1 cellular context compared by ENCODE assay signal in the genomic region with DNA sequence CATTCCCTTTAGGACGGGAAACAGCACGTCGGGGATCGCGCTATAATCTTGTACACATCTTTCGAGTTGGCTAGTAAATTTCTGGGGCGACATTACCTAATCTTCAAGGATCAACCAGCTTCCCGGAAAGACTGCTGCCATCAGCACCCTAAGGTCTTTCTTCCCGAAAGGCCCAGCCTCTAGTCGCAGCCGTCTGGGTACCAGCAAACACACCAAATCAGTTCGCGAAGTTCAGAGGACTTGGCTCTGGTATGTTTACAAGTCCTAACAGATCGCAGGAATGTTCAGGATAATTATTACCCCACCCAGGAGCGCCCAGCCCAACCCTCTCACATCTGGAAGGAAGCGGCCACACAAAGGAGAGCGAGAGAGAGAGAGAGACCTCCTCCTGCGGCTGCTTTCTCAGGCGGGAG.
TF ChIP-seq lines count a peak whose summit lies in the region.

No MANE protein-coding gene starts in this region.

TF ChIP-seq in WTC11, 78 proteins besides CTCF, POLR2A, EP300 and RAD21 (continued from another document):
- TF ChIP-seq, protein P1, sequence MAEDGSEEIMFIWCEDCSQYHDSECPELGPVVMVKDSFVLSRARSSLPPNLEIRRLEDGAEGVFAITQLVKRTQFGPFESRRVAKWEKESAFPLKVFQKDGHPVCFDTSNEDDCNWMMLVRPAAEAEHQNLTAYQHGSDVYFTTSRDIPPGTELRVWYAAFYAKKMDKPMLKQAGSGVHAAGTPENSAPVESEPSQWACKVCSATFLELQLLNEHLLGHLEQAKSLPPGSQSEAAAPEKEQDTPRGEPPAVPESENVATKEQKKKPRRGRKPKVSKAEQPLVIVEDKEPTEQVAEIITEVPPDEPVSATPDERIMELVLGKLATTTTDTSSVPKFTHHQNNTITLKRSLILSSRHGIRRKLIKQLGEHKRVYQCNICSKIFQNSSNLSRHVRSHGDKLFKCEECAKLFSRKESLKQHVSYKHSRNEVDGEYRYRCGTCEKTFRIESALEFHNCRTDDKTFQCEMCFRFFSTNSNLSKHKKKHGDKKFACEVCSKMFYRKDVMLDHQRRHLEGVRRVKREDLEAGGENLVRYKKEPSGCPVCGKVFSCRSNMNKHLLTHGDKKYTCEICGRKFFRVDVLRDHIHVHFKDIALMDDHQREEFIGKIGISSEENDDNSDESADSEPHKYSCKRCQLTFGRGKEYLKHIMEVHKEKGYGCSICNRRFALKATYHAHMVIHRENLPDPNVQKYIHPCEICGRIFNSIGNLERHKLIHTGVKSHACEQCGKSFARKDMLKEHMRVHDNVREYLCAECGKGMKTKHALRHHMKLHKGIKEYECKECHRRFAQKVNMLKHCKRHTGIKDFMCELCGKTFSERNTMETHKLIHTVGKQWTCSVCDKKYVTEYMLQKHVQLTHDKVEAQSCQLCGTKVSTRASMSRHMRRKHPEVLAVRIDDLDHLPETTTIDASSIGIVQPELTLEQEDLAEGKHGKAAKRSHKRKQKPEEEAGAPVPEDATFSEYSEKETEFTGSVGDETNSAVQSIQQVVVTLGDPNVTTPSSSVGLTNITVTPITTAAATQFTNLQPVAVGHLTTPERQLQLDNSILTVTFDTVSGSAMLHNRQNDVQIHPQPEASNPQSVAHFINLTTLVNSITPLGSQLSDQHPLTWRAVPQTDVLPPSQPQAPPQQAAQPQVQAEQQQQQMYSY (CRISPR knock-in tag; IDR thresholded peaks at IDR 0.05) = no peak
- TF ChIP-seq, protein P2, sequence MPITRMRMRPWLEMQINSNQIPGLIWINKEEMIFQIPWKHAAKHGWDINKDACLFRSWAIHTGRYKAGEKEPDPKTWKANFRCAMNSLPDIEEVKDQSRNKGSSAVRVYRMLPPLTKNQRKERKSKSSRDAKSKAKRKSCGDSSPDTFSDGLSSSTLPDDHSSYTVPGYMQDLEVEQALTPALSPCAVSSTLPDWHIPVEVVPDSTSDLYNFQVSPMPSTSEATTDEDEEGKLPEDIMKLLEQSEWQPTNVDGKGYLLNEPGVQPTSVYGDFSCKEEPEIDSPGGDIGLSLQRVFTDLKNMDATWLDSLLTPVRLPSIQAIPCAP (CRISPR knock-in tag; IDR thresholded peaks at IDR 0.05) = no peak
- TF ChIP-seq ERG (CRISPR knock-in tag; IDR thresholded peaks at IDR 0.05) = no peak
- no peak for TF ChIP-seq RELA (CRISPR knock-in tag; IDR thresholded peaks at IDR 0.05; ENCODE audit: borderline replicate concordance)
- TF ChIP-seq ZNF263 (CRISPR knock-in tag; IDR thresholded peaks at IDR 0.05; ENCODE audit: low read depth) = no peak
- no peak for TF ChIP-seq GABPB1 (CRISPR knock-in tag; IDR thresholded peaks at IDR 0.05)
- TF ChIP-seq NR1H2 (CRISPR knock-in tag; IDR thresholded peaks at IDR 0.05) = no peak
- no peak for TF ChIP-seq NR2C2 (CRISPR knock-in tag; IDR thresholded peaks at IDR 0.05)
